In genomic region chr9:38035873-38036272, GRCh38 we compare ENCODE assay signal across 1 cellular context.
TF ChIP-seq lines count a peak whose summit lies in the region.

No MANE protein-coding gene starts in this region.

TF ChIP-seq in SK-N-SH, 30 proteins besides CTCF, POLR2A, EP300 and RAD21 (continued from another document):
- TF ChIP-seq SMC3 (IDR thresholded peaks at IDR 0.05; ENCODE audit: low read depth, low read length) = no peak
- TF ChIP-seq NRF1 (IDR thresholded peaks at IDR 0.05; ENCODE audit: low read depth, low read length) = no peak
- TF ChIP-seq TCF12 (IDR thresholded peaks at IDR 0.05) = peak; percentile 74
- TF ChIP-seq POLR2AphosphoS5 (IDR thresholded peaks at IDR 0.05; ENCODE audit: low read depth, low read length) = peak; percentile 44; the same call in 1 of the 2 replicates
- TF ChIP-seq, protein P1, sequence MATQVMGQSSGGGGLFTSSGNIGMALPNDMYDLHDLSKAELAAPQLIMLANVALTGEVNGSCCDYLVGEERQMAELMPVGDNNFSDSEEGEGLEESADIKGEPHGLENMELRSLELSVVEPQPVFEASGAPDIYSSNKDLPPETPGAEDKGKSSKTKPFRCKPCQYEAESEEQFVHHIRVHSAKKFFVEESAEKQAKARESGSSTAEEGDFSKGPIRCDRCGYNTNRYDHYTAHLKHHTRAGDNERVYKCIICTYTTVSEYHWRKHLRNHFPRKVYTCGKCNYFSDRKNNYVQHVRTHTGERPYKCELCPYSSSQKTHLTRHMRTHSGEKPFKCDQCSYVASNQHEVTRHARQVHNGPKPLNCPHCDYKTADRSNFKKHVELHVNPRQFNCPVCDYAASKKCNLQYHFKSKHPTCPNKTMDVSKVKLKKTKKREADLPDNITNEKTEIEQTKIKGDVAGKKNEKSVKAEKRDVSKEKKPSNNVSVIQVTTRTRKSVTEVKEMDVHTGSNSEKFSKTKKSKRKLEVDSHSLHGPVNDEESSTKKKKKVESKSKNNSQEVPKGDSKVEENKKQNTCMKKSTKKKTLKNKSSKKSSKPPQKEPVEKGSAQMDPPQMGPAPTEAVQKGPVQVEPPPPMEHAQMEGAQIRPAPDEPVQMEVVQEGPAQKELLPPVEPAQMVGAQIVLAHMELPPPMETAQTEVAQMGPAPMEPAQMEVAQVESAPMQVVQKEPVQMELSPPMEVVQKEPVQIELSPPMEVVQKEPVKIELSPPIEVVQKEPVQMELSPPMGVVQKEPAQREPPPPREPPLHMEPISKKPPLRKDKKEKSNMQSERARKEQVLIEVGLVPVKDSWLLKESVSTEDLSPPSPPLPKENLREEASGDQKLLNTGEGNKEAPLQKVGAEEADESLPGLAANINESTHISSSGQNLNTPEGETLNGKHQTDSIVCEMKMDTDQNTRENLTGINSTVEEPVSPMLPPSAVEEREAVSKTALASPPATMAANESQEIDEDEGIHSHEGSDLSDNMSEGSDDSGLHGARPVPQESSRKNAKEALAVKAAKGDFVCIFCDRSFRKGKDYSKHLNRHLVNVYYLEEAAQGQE (IDR thresholded peaks at IDR 0.05; ENCODE audit: low read depth, low read length) = no peak
- no peak for TF ChIP-seq EZH2phosphoT487 (IDR thresholded peaks at IDR 0.05; ENCODE audit: borderline replicate concordance, low read depth)
- TF ChIP-seq JUND (IDR thresholded peaks at IDR 0.05) = peak; percentile 80
- no peak for TF ChIP-seq RCOR1 (IDR thresholded peaks at IDR 0.05; ENCODE audit: low read length)
- TF ChIP-seq, protein P2, sequence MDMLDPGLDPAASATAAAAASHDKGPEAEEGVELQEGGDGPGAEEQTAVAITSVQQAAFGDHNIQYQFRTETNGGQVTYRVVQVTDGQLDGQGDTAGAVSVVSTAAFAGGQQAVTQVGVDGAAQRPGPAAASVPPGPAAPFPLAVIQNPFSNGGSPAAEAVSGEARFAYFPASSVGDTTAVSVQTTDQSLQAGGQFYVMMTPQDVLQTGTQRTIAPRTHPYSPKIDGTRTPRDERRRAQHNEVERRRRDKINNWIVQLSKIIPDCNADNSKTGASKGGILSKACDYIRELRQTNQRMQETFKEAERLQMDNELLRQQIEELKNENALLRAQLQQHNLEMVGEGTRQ (IDR thresholded peaks at IDR 0.05; ENCODE audit: borderline replicate concordance, low read depth, low read length) = no peak
- TF ChIP-seq TEAD4 (IDR thresholded peaks at IDR 0.05; ENCODE audit: borderline replicate concordance, insufficient read depth) = no peak
- TF ChIP-seq GATA2 (CRISPR knock-in tag; IDR thresholded peaks at IDR 0.05) = no peak
- peak; percentile 68 for TF ChIP-seq NFIC (IDR thresholded peaks at IDR 0.05; ENCODE audit: borderline replicate concordance)
- TF ChIP-seq SIN3A (IDR thresholded peaks at IDR 0.05; ENCODE audit: borderline replicate concordance, low read depth, low read length) = no peak
- no peak for TF ChIP-seq MXI1 (IDR thresholded peaks at IDR 0.05; ENCODE audit: low read depth, low read length)
- TF ChIP-seq TAF1 (IDR thresholded peaks at IDR 0.05; ENCODE audit: borderline replicate concordance, low read depth, low read length) = 0 out of 2 replicates have a peak, but pooled peaks have one; percentile 14
- no peak for TF ChIP-seq GABPA (IDR thresholded peaks at IDR 0.05; ENCODE audit: low read depth)
- TF ChIP-seq FOXJ3 (CRISPR knock-in tag; IDR thresholded peaks at IDR 0.05) = no peak
- no peak for TF ChIP-seq RFX5 (IDR thresholded peaks at IDR 0.05; ENCODE audit: low read length)
- no peak for TF ChIP-seq IRF3 (IDR thresholded peaks at IDR 0.05; ENCODE audit: low read depth, low read length)
- no peak for TF ChIP-seq ELF1 (IDR thresholded peaks at IDR 0.05)
- no peak for TF ChIP-seq MEF2A (IDR thresholded peaks at IDR 0.05; ENCODE audit: borderline replicate concordance, low read depth)
- peak; percentile 93 for TF ChIP-seq FOSL2 (IDR thresholded peaks at IDR 0.05; ENCODE audit: borderline replicate concordance, low read depth)
- TF ChIP-seq FOXM1 (IDR thresholded peaks at IDR 0.05; ENCODE audit: low read depth) = no peak
- TF ChIP-seq, protein P3, sequence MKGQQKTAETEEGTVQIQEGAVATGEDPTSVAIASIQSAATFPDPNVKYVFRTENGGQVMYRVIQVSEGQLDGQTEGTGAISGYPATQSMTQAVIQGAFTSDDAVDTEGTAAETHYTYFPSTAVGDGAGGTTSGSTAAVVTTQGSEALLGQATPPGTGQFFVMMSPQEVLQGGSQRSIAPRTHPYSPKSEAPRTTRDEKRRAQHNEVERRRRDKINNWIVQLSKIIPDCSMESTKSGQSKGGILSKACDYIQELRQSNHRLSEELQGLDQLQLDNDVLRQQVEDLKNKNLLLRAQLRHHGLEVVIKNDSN (IDR thresholded peaks at IDR 0.05; ENCODE audit: borderline replicate concordance, low read depth) = no peak
- TF ChIP-seq YY1 (IDR thresholded peaks at IDR 0.05; ENCODE audit: low read depth) = no peak
- TF ChIP-seq, protein P4, sequence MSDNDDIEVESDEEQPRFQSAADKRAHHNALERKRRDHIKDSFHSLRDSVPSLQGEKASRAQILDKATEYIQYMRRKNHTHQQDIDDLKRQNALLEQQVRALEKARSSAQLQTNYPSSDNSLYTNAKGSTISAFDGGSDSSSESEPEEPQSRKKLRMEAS (IDR thresholded peaks at IDR 0.05; ENCODE audit: low read depth) = peak; percentile 53; the same call in 1 of the 2 replicates
- TF ChIP-seq, protein P5, sequence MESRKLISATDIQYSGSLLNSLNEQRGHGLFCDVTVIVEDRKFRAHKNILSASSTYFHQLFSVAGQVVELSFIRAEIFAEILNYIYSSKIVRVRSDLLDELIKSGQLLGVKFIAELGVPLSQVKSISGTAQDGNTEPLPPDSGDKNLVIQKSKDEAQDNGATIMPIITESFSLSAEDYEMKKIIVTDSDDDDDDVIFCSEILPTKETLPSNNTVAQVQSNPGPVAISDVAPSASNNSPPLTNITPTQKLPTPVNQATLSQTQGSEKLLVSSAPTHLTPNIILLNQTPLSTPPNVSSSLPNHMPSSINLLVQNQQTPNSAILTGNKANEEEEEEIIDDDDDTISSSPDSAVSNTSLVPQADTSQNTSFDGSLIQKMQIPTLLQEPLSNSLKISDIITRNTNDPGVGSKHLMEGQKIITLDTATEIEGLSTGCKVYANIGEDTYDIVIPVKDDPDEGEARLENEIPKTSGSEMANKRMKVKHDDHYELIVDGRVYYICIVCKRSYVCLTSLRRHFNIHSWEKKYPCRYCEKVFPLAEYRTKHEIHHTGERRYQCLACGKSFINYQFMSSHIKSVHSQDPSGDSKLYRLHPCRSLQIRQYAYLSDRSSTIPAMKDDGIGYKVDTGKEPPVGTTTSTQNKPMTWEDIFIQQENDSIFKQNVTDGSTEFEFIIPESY (IDR thresholded peaks at IDR 0.05; ENCODE audit: borderline replicate concordance, low read depth) = no peak
- TF ChIP-seq CHD2 (IDR thresholded peaks at IDR 0.05; ENCODE audit: low read length, partially characterized antibody) = no peak
